ENCODE assay signal across 32 cellular contexts in the genomic region with DNA sequence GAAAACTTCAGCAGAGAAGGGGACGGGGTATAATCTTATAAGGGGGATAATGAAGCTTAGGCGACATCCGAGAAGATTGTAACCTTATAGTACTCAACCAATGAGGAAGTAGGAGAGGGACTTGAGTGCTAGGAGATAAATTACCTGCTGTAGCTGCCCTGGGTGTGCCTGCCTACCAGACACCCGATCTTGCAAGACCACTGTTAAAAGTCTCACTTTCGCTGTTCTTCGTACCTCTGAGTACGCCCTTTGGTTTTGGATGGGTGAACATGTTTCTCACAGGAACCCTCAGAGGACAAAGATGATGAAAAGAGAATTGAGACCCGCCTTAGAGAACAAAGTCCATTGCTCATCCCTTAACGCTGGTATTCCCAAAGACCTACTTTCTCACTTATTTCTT.
"Had no signal": no experiment of that assay in that cellular context is flagged by ENCODE, and none has a peak within 500 bp of the region (broad histone marks: within the 10 kb centered on the region; RNA-seq: fewer than 3 reads in every experiment).

No MANE protein-coding gene starts in this region.

- H3K36me3 Mint-ChIP-seq: activated naive CD8-positive, alpha-beta T cell treated with anti-CD3 and anti-CD28 coated beads for 36 hours had no signal

- H3K9me3 Mint-ChIP-seq: activated CD4-positive, alpha-beta T cell treated with anti-CD3 and anti-CD28 coated beads, Interleukin-2, amount 10 ng/mL, durations not matched to agents 7 days and 5 days; activated CD8-positive, alpha-beta T cell treated with anti-CD3 and anti-CD28 coated beads for 36 hours; activated naive CD8-positive, alpha-beta T cell treated with anti-CD3 and anti-CD28 coated beads for 36 hours; activated naive CD8-positive, alpha-beta T cell treated with anti-CD3 and anti-CD28 coated beads, Interleukin-2, amount 50 U/mL, for 24 hours; activated T-cell treated with anti-CD3 and anti-CD28 coated beads, Interleukin-2, amount 50 U/mL, for 4 hours; activated T-helper 17 cell treated with anti-CD3 and anti-CD28 coated beads, Interleukin-2, amount 50 U/mL, for 72 hours; effector memory CD8-positive, alpha-beta T cell had no signal

- ATAC-seq: activated CD8-positive, alpha-beta T cell treated with anti-CD3 and anti-CD28 coated beads for 36 hours; activated naive CD8-positive, alpha-beta T cell treated with anti-CD3 and anti-CD28 coated beads, Interleukin-2, amount 50 U/mL, for 24 hours; activated T-cell treated with anti-CD3 and anti-CD28 coated beads, Interleukin-2, amount 50 U/mL, for 4 hours; activated T-helper 17 cell treated with anti-CD3 and anti-CD28 coated beads, Interleukin-2, amount 50 U/mL, for 72 hours; body of pancreas; effector memory CD8-positive, alpha-beta T cell; foreskin keratinocyte; gastrocnemius medialis; heart left ventricle; WTC11 had no signal

- DNase-seq: activated CD4-positive, alpha-beta T cell treated with anti-CD3 and anti-CD28 coated beads for 1 hour; activated CD4-positive, alpha-beta T cell treated with anti-CD3 and anti-CD28 coated beads for 4 hours; activated CD4-positive, alpha-beta T cell treated with anti-CD3 and anti-CD28 coated beads, Interleukin-2, amount 10 ng/mL, durations not matched to agents 7 days and 5 days; activated CD4-positive, alpha-beta T cell treated with anti-CD3 and anti-CD28 coated beads, Interleukin-2, amount 50 U/mL, for 4 hours; activated CD8-positive, alpha-beta memory T cell treated with anti-CD3 and anti-CD28 coated beads for 24 hours; activated CD8-positive, alpha-beta T cell treated with anti-CD3 and anti-CD28 coated beads for 36 hours; activated effector memory CD4-positive, alpha-beta T cell treated with Interleukin-2 at 50 U/mL for 16 hours; activated gamma-delta T cell treated with Interleukin-2 at 50 U/mL for 16 hours; activated naive CD4-positive, alpha-beta T cell treated with anti-CD3 and anti-CD28 coated beads, Interleukin-2, amount 50 U/mL, for 16 hours; activated naive CD4-positive, alpha-beta T cell treated with Interleukin-2 at 50 U/mL for 16 hours; activated naive CD8-positive, alpha-beta T cell treated with anti-CD3 and anti-CD28 coated beads for 36 hours; activated naive CD8-positive, alpha-beta T cell treated with anti-CD3 and anti-CD28 coated beads, Interleukin-2, amount 50 U/mL, for 24 hours; activated T-cell treated with anti-CD3 and anti-CD28 coated beads, Interleukin-2, amount 50 U/mL, for 4 hours; adrenal gland; amygdala; aorta; body of pancreas; caudate nucleus; cortex of kidney; dermis blood vessel endothelial cell; effector CD4-positive, alpha-beta T cell; effector memory CD8-positive, alpha-beta T cell; erythroblast; foreskin keratinocyte; gastrocnemius medialis; glutamatergic neuron; heart left ventricle; T-helper 2 cell had no signal

- H3K4me1 ChIP-seq: body of pancreas, foreskin keratinocyte had no signal

- H3K27ac ChIP-seq: body of pancreas, esophagus muscularis mucosa, foreskin keratinocyte, gastrocnemius medialis, heart left ventricle, VCaP had no signal

- H3K9me3 ChIP-seq: body of pancreas, esophagus muscularis mucosa, gastrocnemius medialis, heart left ventricle had no signal

- H3K27ac Mint-ChIP-seq: activated CD4-positive, alpha-beta T cell treated with anti-CD3 and anti-CD28 coated beads, Interleukin-2, amount 10 ng/mL, durations not matched to agents 7 days and 5 days; activated CD8-positive, alpha-beta T cell treated with anti-CD3 and anti-CD28 coated beads for 36 hours; activated naive CD8-positive, alpha-beta T cell treated with anti-CD3 and anti-CD28 coated beads for 36 hours; activated naive CD8-positive, alpha-beta T cell treated with anti-CD3 and anti-CD28 coated beads, Interleukin-2, amount 50 U/mL, for 24 hours; activated T-helper 17 cell treated with anti-CD3 and anti-CD28 coated beads, Interleukin-2, amount 50 U/mL, for 72 hours; effector memory CD8-positive, alpha-beta T cell; WTC11 had no signal

- H3K27me3 ChIP-seq: adrenal gland, body of pancreas, esophagus muscularis mucosa, foreskin keratinocyte, gastrocnemius medialis, heart left ventricle had no signal

- H3K36me3 ChIP-seq: adrenal gland, esophagus muscularis mucosa, gastrocnemius medialis, heart left ventricle had no signal

- H3K4me3 ChIP-seq: adrenal gland, body of pancreas, esophagus muscularis mucosa, gastrocnemius medialis, heart left ventricle had no signal
